Comparison of ENCODE assay signal across 8 cellular contexts in the genomic region with DNA sequence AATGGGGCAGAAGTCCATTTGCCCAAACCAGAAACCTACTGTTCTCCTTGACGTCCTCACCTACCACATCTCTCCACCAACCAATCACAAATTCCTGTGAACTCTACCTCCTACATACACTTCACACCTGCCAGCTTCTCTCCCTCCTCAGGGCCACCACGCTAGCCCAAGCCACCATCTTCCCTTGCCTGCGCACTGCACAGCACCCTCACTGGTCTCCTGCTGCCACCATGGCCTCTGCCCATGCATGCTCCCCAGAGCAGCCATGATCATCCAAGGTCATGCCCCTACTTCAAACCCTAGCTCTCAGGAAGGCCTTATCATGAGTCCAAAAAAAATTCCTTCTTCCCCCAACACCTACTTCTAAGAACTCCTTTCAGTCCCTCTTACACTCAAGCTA. TPM values are rescaled to one million over a fixed set of nuclear protein-coding genes. Genes with fewer than 3 reads are reported as not detected.
DNase-seq lines count a peak whose midpoint lies in the region; ATAC-seq and TF ChIP-seq lines count a peak whose summit lies in the region.

No MANE protein-coding gene starts in this region.

- H3K4me1 ChIP-seq in mucosa of descending colon (ENCODE audit: low read depth) (peaks cover 42% of the 10 kb centered on the region), suprapubic skin (peaks cover 38% of the 10 kb centered on the region)

- DNase-seq in activated T-cell treated with anti-CD3 and anti-CD28 coated beads, Interleukin-2, amount 50 U/mL, for 72 hours: no peak
- DNase-seq in activated T-cell treated with anti-CD3 and anti-CD28 coated beads, Interleukin-2, amount 50 U/mL, for 48 hours: no peak
- DNase-seq in activated naive CD8-positive, alpha-beta T cell treated with anti-CD3 and anti-CD28 coated beads, Interleukin-2, amount 10 ng/mL, durations not matched to agents 7 days and 5 days: no peak
- DNase-seq in mucosa of descending colon (peak in 2 of 3 donors; percentile 46), suprapubic skin (ENCODE audit: low spot score in 2 of 2) (no peak), GM10266 (ENCODE audit: extremely low spot score) (no peak), NCI-H2196 treated with DMSO at 0.1 percent for 48 hours (lab: John Stamatoyannopoulos, UW; ENCODE audit: unreplicated experiment) (no peak)
- no peak for DNase-seq in activated CD8-positive, alpha-beta memory T cell treated with anti-CD3 and anti-CD28 coated beads, Interleukin-2, amount 50 U/mL, for 4 hours

- no peak overlapping the region for H3K27ac Mint-ChIP-seq in activated T-cell treated with anti-CD3 and anti-CD28 coated beads, Interleukin-2, amount 50 U/mL, for 72 hours
- H3K27ac Mint-ChIP-seq in activated naive CD8-positive, alpha-beta T cell treated with anti-CD3 and anti-CD28 coated beads, Interleukin-2, amount 10 ng/mL, durations not matched to agents 7 days and 5 days: no peak overlapping the region

- no peak for TF ChIP-seq POLR2A in suprapubic skin (IDR thresholded peaks at IDR 0.05)

- TF ChIP-seq CTCF in mucosa of descending colon (IDR thresholded peaks at IDR 0.05) (no peak), suprapubic skin (IDR thresholded peaks at IDR 0.05) (no peak), GM10266 (IDR thresholded peaks at IDR 0.05; ENCODE audit: control insufficient read depth, insufficient read depth, low read depth, missing control alignments) (no peak)

- intact Hi-C loops in mucosa of descending colon (cut with DNase I, micrococcal nuclease): no loop called here

- H3K27me3 ChIP-seq in suprapubic skin: no peaks in the 10 kb centered on the region

- ATAC-seq in activated T-cell treated with anti-CD3 and anti-CD28 coated beads, Interleukin-2, amount 50 U/mL, for 72 hours (replicated peaks in 1 of 2): no peak
- ATAC-seq in activated naive CD8-positive, alpha-beta T cell treated with anti-CD3 and anti-CD28 coated beads, Interleukin-2, amount 10 ng/mL, durations not matched to agents 7 days and 5 days (ENCODE audit: low read depth): no peak
- no peak for ATAC-seq in mucosa of descending colon

- H3K27ac ChIP-seq in suprapubic skin: no peak overlapping the region

- H3K36me3 ChIP-seq in mucosa of descending colon (ENCODE audit: low read depth): no peaks in the 10 kb centered on the region
- H3K36me3 ChIP-seq in suprapubic skin: no peaks in the 10 kb centered on the region

- WGBS in suprapubic skin: 91% methylated on average over 3 of the region's 3 CpGs

- peaks cover 60% of the 10 kb centered on the region for H3K27me3 Mint-ChIP-seq in activated T-cell treated with anti-CD3 and anti-CD28 coated beads, Interleukin-2, amount 50 U/mL, for 72 hours (ENCODE audit: low read depth)
- H3K27me3 Mint-ChIP-seq in activated naive CD8-positive, alpha-beta T cell treated with anti-CD3 and anti-CD28 coated beads, Interleukin-2, amount 10 ng/mL, durations not matched to agents 7 days and 5 days: peaks cover 59% of the 10 kb centered on the region

- no peak for TF ChIP-seq EP300 in suprapubic skin (IDR thresholded peaks at IDR 0.05)

- peaks cover 33% of the 10 kb centered on the region for H3K4me1 Mint-ChIP-seq in activated T-cell treated with anti-CD3 and anti-CD28 coated beads, Interleukin-2, amount 50 U/mL, for 72 hours (ENCODE audit: low read depth)
- peaks cover 11% of the 10 kb centered on the region for H3K4me1 Mint-ChIP-seq in activated naive CD8-positive, alpha-beta T cell treated with anti-CD3 and anti-CD28 coated beads, Interleukin-2, amount 10 ng/mL, durations not matched to agents 7 days and 5 days

- H3K36me3 Mint-ChIP-seq in activated T-cell treated with anti-CD3 and anti-CD28 coated beads, Interleukin-2, amount 50 U/mL, for 72 hours (ENCODE audit: insufficient read depth in 2 of 2): no peaks in the 10 kb centered on the region
- no peaks in the 10 kb centered on the region for H3K36me3 Mint-ChIP-seq in activated naive CD8-positive, alpha-beta T cell treated with anti-CD3 and anti-CD28 coated beads, Interleukin-2, amount 10 ng/mL, durations not matched to agents 7 days and 5 days

- POLR2A ChIA-PET in activated naive CD8-positive, alpha-beta T cell treated with anti-CD3 and anti-CD28 coated beads, Interleukin-2, amount 10 ng/mL, durations not matched to agents 7 days and 5 days (lab: Charles Lee): interaction anchor here (1.2 to 1.6 kb wide), 2 partner anchors 218 to 244 kb away, joined by 4 to 12 read pairs; no protein-coding TSS in a partner anchor

- H3K9me3 ChIP-seq in mucosa of descending colon: no peaks in the 10 kb centered on the region
- H3K9me3 ChIP-seq in suprapubic skin: no peaks in the 10 kb centered on the region

- H3K4me3 ChIP-seq in mucosa of descending colon (no peak overlapping the region), suprapubic skin (peak overlapping the region; percentile 78)

- H3K9me3 Mint-ChIP-seq in activated T-cell treated with anti-CD3 and anti-CD28 coated beads, Interleukin-2, amount 50 U/mL, for 72 hours: no peaks in the 10 kb centered on the region
- no peaks in the 10 kb centered on the region for H3K9me3 Mint-ChIP-seq in activated naive CD8-positive, alpha-beta T cell treated with anti-CD3 and anti-CD28 coated beads, Interleukin-2, amount 10 ng/mL, durations not matched to agents 7 days and 5 days

- H3K4me3 Mint-ChIP-seq in activated T-cell treated with anti-CD3 and anti-CD28 coated beads, Interleukin-2, amount 50 U/mL, for 72 hours: peak overlapping the region; percentile 77 to 84
- peak overlapping the region; percentile 69 for H3K4me3 Mint-ChIP-seq in activated naive CD8-positive, alpha-beta T cell treated with anti-CD3 and anti-CD28 coated beads, Interleukin-2, amount 10 ng/mL, durations not matched to agents 7 days and 5 days

RNA-seq across cellular contexts. Expression of a gene that starts 1.1 kb away (rescaled TPM):
- under 1 TPM; 0.12 to 0.50 TPM for total RNA-seq in activated T-cell treated with anti-CD3 and anti-CD28 coated beads, Interleukin-2, amount 50 U/mL, for 72 hours
- total RNA-seq in activated naive CD8-positive, alpha-beta T cell treated with anti-CD3 and anti-CD28 coated beads, Interleukin-2, amount 10 ng/mL, durations not matched to agents 7 days and 5 days: under 1 TPM in 1 of 2 experiments, not detected in 1; 0.25 TPM
- 10 to 100 TPM; 14.1 to 57.2 (median 33.6) TPM for total RNA-seq in mucosa of descending colon
- total RNA-seq in suprapubic skin: 100 to 1,000 TPM in 2 of 4 donors, 10 to 100 TPM in 2; 84.5 to 152 (median 108) TPM

Comparison
In these comparisons a context has a peak if more than half of its experiments do, and no peak if none do; other contexts are left out.
1. DNase-seq: peak in mucosa of descending colon (2 of 3); none in activated T-cell treated with anti-CD3 and anti-CD28 coated beads, Interleukin-2, amount 50 U/mL, for 72 hours (0 of 2), activated T-cell treated with anti-CD3 and anti-CD28 coated beads, Interleukin-2, amount 50 U/mL, for 48 hours (0 of 2), activated naive CD8-positive, alpha-beta T cell treated with anti-CD3 and anti-CD28 coated beads, Interleukin-2, amount 10 ng/mL, durations not matched to agents 7 days and 5 days (single experiment), suprapubic skin (0 of 2), GM10266 (single experiment), NCI-H2196 treated with DMSO at 0.1 percent for 48 hours (single experiment) and activated CD8-positive, alpha-beta memory T cell treated with anti-CD3 and anti-CD28 coated beads, Interleukin-2, amount 50 U/mL, for 4 hours (single experiment).
2. RNA of a gene that starts 1.1 kb away (total RNA-seq): 84.5 to 152 TPM in suprapubic skin and 14.1 to 57.2 TPM in mucosa of descending colon; 0.12 to 0.50 TPM in activated T-cell treated with anti-CD3 and anti-CD28 coated beads, Interleukin-2, amount 50 U/mL, for 72 hours and 0.25 TPM in activated naive CD8-positive, alpha-beta T cell treated with anti-CD3 and anti-CD28 coated beads, Interleukin-2, amount 10 ng/mL, durations not matched to agents 7 days and 5 days; every median in the first group is over 10 times any median in the second.